ENCODE assay signal across 1 cellular context in genomic region chr9:127904518-127904887, GRCh38.
TF ChIP-seq lines count a peak whose summit lies in the region.

No MANE protein-coding gene starts in this region.

TF ChIP-seq in IMR-90, 13 proteins besides CTCF, POLR2A, EP300 and RAD21:
- TF ChIP-seq MXI1 (IDR thresholded peaks at IDR 0.05; ENCODE audit: borderline replicate concordance, low read depth, low read length) = no peak
- TF ChIP-seq SMC3 (IDR thresholded peaks at IDR 0.05; ENCODE audit: low read depth, low read length) = no peak
TF ChIP-seq in IMR-90: peak in this region for 0.
